Comparison of ENCODE assay signal across 8 cellular contexts in the genomic region with DNA sequence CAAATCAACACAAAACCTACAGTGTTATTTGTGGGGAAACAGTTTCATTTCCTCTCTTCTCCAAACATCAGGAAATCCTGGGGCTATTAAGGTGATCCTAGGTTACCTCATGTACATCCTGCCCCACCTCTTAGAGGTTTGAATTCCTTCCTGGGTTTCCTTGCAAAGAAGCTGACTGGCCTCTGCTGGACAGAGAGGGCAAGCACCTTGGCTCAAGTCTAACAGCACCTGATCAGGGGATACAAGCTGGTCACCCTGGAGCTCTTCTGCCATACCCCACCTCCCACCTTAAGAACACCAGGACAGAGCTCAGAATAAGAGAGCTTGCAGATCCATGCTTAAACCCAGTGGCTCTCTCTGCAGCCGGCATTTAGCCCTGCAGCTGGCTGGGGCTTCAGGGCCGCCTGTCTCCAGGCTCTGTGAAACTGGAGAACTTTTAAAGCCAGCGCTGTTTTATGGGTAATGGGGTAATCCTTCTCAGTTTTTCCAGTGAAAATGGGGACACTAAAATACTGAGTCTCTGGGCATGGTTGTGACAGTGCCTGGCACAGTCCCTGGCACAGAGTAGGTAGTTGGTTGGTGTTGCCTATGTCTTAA.
DNase-seq lines count a peak whose midpoint lies in the region; ATAC-seq, FAIRE-seq and TF ChIP-seq lines count a peak whose summit lies in the region.

No MANE protein-coding gene starts in this region.

- peaks cover 22 to 46% of the 10 kb centered on the region in 2 donors for H3K27me3 Mint-ChIP-seq in CD8-positive, alpha-beta memory T cell

- no peaks in the 10 kb centered on the region for H3K36me3 ChIP-seq in bronchial epithelial cell (ENCODE audit: control insufficient read depth, insufficient read depth, low read length)
- H3K36me3 ChIP-seq in left lung: no peaks in the 10 kb centered on the region
- no peaks in the 10 kb centered on the region for H3K36me3 ChIP-seq in CD8-positive, alpha-beta memory T cell (ENCODE audit: insufficient read depth, low read length)

- no peak for FAIRE-seq in bronchial epithelial cell (lab: Jason Lieb, UNC)

- H3K9me3 ChIP-seq in left lung: no peaks in the 10 kb centered on the region
- no peaks in the 10 kb centered on the region for H3K9me3 ChIP-seq in CD8-positive, alpha-beta memory T cell (ENCODE audit: low read length)

- no peak overlapping the region for H3K27ac Mint-ChIP-seq in CD8-positive, alpha-beta memory T cell

- CTCF ChIA-PET in CD8-positive, alpha-beta memory T cell (lab: Charles Lee): no interaction called here

- H3K36me3 Mint-ChIP-seq in CD8-positive, alpha-beta memory T cell: no peaks in the 10 kb centered on the region

- H3K4me3 ChIP-seq in NB4 (ENCODE audit: low read depth, low read length) (no peak overlapping the region), bronchial epithelial cell (ENCODE audit: low read depth, low read length) (no peak overlapping the region), left lung (no peak overlapping the region)
- no peak overlapping the region for H3K4me3 ChIP-seq in CD8-positive, alpha-beta memory T cell (ENCODE audit: low read length)

- H3K9me3 Mint-ChIP-seq in CD8-positive, alpha-beta memory T cell: no peaks in the 10 kb centered on the region

- POLR2A ChIA-PET in CD8-positive, alpha-beta memory T cell (lab: Charles Lee): no interaction called here

- intact Hi-C loops in left lung (cut with DNase I): no loop called here

- no peak overlapping the region for H3K4me3 Mint-ChIP-seq in CD8-positive, alpha-beta memory T cell

- peak; percentile 83 for DNase-seq in DMS153 (lab: John Stamatoyannopoulos, UW)
- DNase-seq in NB4 (ENCODE audit: low read depth): peak; percentile 16
- DNase-seq in bronchial epithelial cell (ENCODE audit: low read depth): peak; percentile 85
- DNase-seq in left lung: no peak
- DNase-seq in CD8-positive, alpha-beta memory T cell: no peak

- no peaks in the 10 kb centered on the region for H3K27me3 ChIP-seq in bronchial epithelial cell (ENCODE audit: control insufficient read depth, insufficient read depth, low read length)
- H3K27me3 ChIP-seq in left lung: peaks cover 0 to 45% of the 10 kb centered on the region in 2 donors
- H3K27me3 ChIP-seq in CD8-positive, alpha-beta memory T cell (ENCODE audit: insufficient read depth, low read length, poor library complexity, severe bottlenecking): no peaks in the 10 kb centered on the region

- no peaks in the 10 kb centered on the region for H3K4me1 ChIP-seq in left lung
- no peaks in the 10 kb centered on the region for H3K4me1 ChIP-seq in CD8-positive, alpha-beta memory T cell (ENCODE audit: insufficient read depth, low read length)

- ATAC-seq in left lung (peak; percentile 95), HG03175 (IDR thresholded peaks at IDR 0.05; ENCODE audit: unreplicated experiment) (no peak), HG02642 (IDR thresholded peaks at IDR 0.05; ENCODE audit: poor library complexity, unreplicated experiment) (no peak), GM21423 (IDR thresholded peaks at IDR 0.05; ENCODE audit: unreplicated experiment) (no peak)

- peak; percentile 24 for TF ChIP-seq CTCF in NB4 (IDR thresholded peaks at IDR 0.05; ENCODE audit: low read depth, low read length)
- peak; percentile 85 for TF ChIP-seq CTCF in bronchial epithelial cell (IDR thresholded peaks at IDR 0.05; ENCODE audit: insufficient read depth, low read length, severe bottlenecking)
- peak; percentile 31 to 35 for TF ChIP-seq CTCF in left lung (IDR thresholded peaks at IDR 0.05)

- H3K4me1 Mint-ChIP-seq in CD8-positive, alpha-beta memory T cell: peaks cover 0 to 5% (median 1%) of the 10 kb centered on the region in 3 donors

- TF ChIP-seq POLR2A in NB4 (IDR thresholded peaks at IDR 0.05; ENCODE audit: extremely low read depth, insufficient read length): no peak

- no peak overlapping the region for H3K27ac ChIP-seq in left lung
- H3K27ac ChIP-seq in CD8-positive, alpha-beta memory T cell (ENCODE audit: low read depth, low read length): no peak overlapping the region

Comparison
In these comparisons a context has a peak if more than half of its experiments do, and no peak if none do; other contexts are left out.
1. DNase-seq: peak in DMS153 (single experiment), NB4 (single experiment) and bronchial epithelial cell (single experiment); none in left lung (0 of 2) and CD8-positive, alpha-beta memory T cell (0 of 5).
2. CTCF ChIP-seq: peak in every context shown above with its lines; median percentile 85 in bronchial epithelial cell; 33 in left lung; 24 in NB4.